In the genomic region with DNA sequence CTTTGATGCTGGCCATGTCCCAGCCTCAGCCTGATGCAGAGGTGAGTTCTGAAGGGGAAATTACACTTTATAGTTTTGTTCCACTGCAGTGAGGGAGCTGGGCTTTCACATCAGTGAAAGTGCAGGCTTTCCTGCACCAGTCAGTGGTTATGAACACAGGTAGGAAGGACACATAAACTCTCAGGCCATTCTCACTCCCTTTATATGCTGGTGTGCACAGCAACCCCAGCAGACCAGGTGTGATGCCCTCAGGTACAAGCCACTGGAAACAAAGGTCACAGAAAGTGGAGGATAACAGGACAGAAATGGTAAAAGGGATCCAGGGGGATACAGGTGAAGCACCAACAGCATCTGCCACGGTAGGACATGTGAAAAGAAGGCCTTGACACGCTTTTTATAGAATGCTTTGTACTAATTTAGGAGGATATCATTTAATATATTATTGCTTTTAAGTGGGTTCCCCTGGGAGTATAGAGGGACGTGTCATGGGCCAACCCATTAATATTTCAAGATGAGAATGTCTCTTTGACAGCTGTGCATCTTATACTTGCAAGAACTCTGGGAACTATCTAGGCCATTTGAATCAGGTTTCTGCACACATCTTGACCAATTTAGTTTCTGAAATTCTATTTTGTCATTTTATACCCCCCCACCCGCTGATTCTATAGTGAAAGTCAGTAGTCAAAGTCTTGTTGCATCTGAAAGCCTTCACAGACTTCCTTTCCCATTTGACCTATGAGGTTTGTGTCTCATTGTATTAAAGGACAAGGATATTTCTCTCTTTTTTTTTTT, we compare ENCODE assay signal across 16 cellular contexts.
DNase-seq lines count a peak whose midpoint lies in the region; ATAC-seq and FAIRE-seq lines count a peak whose summit lies in the region.
"Had no signal": no experiment of that assay in that cellular context is flagged by ENCODE, and none has a peak within 500 bp of the region (broad histone marks: within the 10 kb centered on the region; RNA-seq: fewer than 3 reads in every experiment).

No MANE protein-coding gene starts in this region.

- peaks cover 0 to 4% of the 10 kb centered on the region in 2 donors for H3K9me3 Mint-ChIP-seq in stimulated activated naive CD8-positive, alpha-beta T cell treated with anti-CD3 and anti-CD28 coated beads, Interleukin-15, amount 100 ng/mL, for 72 hours
- H3K9me3 Mint-ChIP-seq: activated naive CD4-positive, alpha-beta T cell treated with anti-CD3 and anti-CD28 coated beads, Interleukin-2, amount 50 U/mL, for 24 hours had no signal

- peak; percentile 78 for FAIRE-seq in GM18507 (lab: Jason Lieb, UNC)

- H3K4me3 Mint-ChIP-seq in stimulated activated naive CD8-positive, alpha-beta T cell treated with anti-CD3 and anti-CD28 coated beads, Interleukin-15, amount 100 ng/mL, for 72 hours = no peak overlapping the region
- H3K4me3 Mint-ChIP-seq: activated naive CD4-positive, alpha-beta T cell treated with anti-CD3 and anti-CD28 coated beads, Interleukin-2, amount 50 U/mL, for 24 hours had no signal

- peak overlapping the region in 8 of 11 experiments; percentile 16 to 65 (median 36); a peak in 16 of 22 replicates for H3K4me2 ChIP-seq in BLaER1 treated with 17β-estradiol and CSF1 and Interleukin-3, amounts not matched to agents 10 nM and 100 nM

- H3K27ac Mint-ChIP-seq in stimulated activated naive CD8-positive, alpha-beta T cell treated with anti-CD3 and anti-CD28 coated beads, Interleukin-15, amount 100 ng/mL, for 72 hours = no peak overlapping the region
- H3K27ac Mint-ChIP-seq: activated naive CD4-positive, alpha-beta T cell treated with anti-CD3 and anti-CD28 coated beads, Interleukin-2, amount 50 U/mL, for 24 hours had no signal

- H3K9ac ChIP-seq in BLaER1 treated with 17β-estradiol and CSF1 and Interleukin-3, amounts not matched to agents 10 nM and 100 nM = no peak overlapping the region

- no peaks in the 10 kb centered on the region for H4K20me1 ChIP-seq in BLaER1 treated with 17β-estradiol and CSF1 and Interleukin-3, amounts not matched to agents 10 nM and 100 nM

- H3K9me3 ChIP-seq in BLaER1 treated with 17β-estradiol and CSF1 and Interleukin-3, amounts not matched to agents 10 nM and 100 nM (replicated peaks in 1 of 11) = peaks cover 14 to 28% (median 23%) of the 10 kb centered on the region in 11 experiments; a peak in 21 of 22 replicates
- H3K9me3 ChIP-seq: gastrocnemius medialis, upper lobe of right lung had no signal

- ATAC-seq in GM21529 (IDR thresholded peaks at IDR 0.05; ENCODE audit: unreplicated experiment) (peak; percentile 67), HG03139 (IDR thresholded peaks at IDR 0.05; ENCODE audit: unreplicated experiment) (peak; percentile 56)
- no peak for ATAC-seq in stimulated activated naive CD8-positive, alpha-beta T cell treated with anti-CD3 and anti-CD28 coated beads, Interleukin-15, amount 100 ng/mL, for 72 hours
- ATAC-seq: gastrocnemius medialis, sciatic nerve, upper lobe of right lung had no signal

- peaks cover 16 to 37% (median 32%) of the 10 kb centered on the region in 10 experiments for H3K4me1 ChIP-seq in BLaER1 treated with 17β-estradiol and CSF1 and Interleukin-3, amounts not matched to agents 10 nM and 100 nM
- H3K4me1 ChIP-seq: gastrocnemius medialis, upper lobe of right lung had no signal

- peaks cover 0 to 7% (median 0%) of the 10 kb centered on the region in 11 experiments; a peak in 3 of 22 replicates for H3K36me3 ChIP-seq in BLaER1 treated with 17β-estradiol and CSF1 and Interleukin-3, amounts not matched to agents 10 nM and 100 nM
- H3K36me3 ChIP-seq: cardiac muscle cell, gastrocnemius medialis, upper lobe of right lung had no signal

- no peaks in the 10 kb centered on the region for H3K27me3 Mint-ChIP-seq in stimulated activated naive CD8-positive, alpha-beta T cell treated with anti-CD3 and anti-CD28 coated beads, Interleukin-15, amount 100 ng/mL, for 72 hours
- H3K27me3 Mint-ChIP-seq: activated naive CD4-positive, alpha-beta T cell treated with anti-CD3 and anti-CD28 coated beads, Interleukin-2, amount 50 U/mL, for 24 hours had no signal

- no peak for DNase-seq in GM18507 (ENCODE audit: extremely low spot score, insufficient read length, low read depth)
- no peak for DNase-seq in COLO668 (lab: John Stamatoyannopoulos, UW; ENCODE audit: unreplicated experiment)
- no peak for DNase-seq in NCI-H1105 (lab: John Stamatoyannopoulos, UW)
- DNase-seq in stimulated activated naive CD8-positive, alpha-beta T cell treated with anti-CD3 and anti-CD28 coated beads, Interleukin-15, amount 100 ng/mL, for 72 hours = no peak
- DNase-seq in DMS53 (lab: John Stamatoyannopoulos, UW) = no peak
- DNase-seq: gastrocnemius medialis; mesenchymal stem cell; NCI-H1048; stimulated activated CD4-positive, alpha-beta T cell treated with anti-CD3 and anti-CD28 coated beads, Interleukin-4, amount 100 ng/mL, for 24 hours had no signal

- H3K27me3 ChIP-seq in BLaER1 treated with 17β-estradiol and CSF1 and Interleukin-3, amounts not matched to agents 10 nM and 100 nM = no peaks in the 10 kb centered on the region
- H3K27me3 ChIP-seq: cardiac muscle cell, gastrocnemius medialis, upper lobe of right lung had no signal

- peaks cover 40% of the 10 kb centered on the region for H3K4me1 Mint-ChIP-seq in stimulated activated naive CD8-positive, alpha-beta T cell treated with anti-CD3 and anti-CD28 coated beads, Interleukin-15, amount 100 ng/mL, for 72 hours

- no peak overlapping the region for H3K4me3 ChIP-seq in BLaER1 treated with 17β-estradiol and CSF1 and Interleukin-3, amounts not matched to agents 10 nM and 100 nM
- H3K4me3 ChIP-seq: cardiac muscle cell, gastrocnemius medialis, upper lobe of right lung had no signal

- H3K27ac ChIP-seq in BLaER1 treated with 17β-estradiol and CSF1 and Interleukin-3, amounts not matched to agents 10 nM and 100 nM = no peak overlapping the region
- H3K27ac ChIP-seq: cardiac muscle cell, gastrocnemius medialis, upper lobe of right lung had no signal
